1 cellular context compared by ENCODE assay signal in genomic region chr19:10518444-10519361, GRCh38.
TF ChIP-seq lines count a peak whose summit lies in the region.

No MANE protein-coding gene starts in this region.

TF ChIP-seq in SK-N-SH, 30 proteins besides CTCF, POLR2A, EP300 and RAD21 (continued from another document):
- TF ChIP-seq, protein P1, sequence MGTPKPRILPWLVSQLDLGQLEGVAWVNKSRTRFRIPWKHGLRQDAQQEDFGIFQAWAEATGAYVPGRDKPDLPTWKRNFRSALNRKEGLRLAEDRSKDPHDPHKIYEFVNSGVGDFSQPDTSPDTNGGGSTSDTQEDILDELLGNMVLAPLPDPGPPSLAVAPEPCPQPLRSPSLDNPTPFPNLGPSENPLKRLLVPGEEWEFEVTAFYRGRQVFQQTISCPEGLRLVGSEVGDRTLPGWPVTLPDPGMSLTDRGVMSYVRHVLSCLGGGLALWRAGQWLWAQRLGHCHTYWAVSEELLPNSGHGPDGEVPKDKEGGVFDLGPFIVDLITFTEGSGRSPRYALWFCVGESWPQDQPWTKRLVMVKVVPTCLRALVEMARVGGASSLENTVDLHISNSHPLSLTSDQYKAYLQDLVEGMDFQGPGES (IDR thresholded peaks at IDR 0.05; ENCODE audit: low read depth, low read length): no peak
- no peak for TF ChIP-seq PBX3 (IDR thresholded peaks at IDR 0.05)
- no peak for TF ChIP-seq ELF1 (IDR thresholded peaks at IDR 0.05)
- no peak for TF ChIP-seq RCOR1 (IDR thresholded peaks at IDR 0.05; ENCODE audit: low read length)
- TF ChIP-seq MXI1 (IDR thresholded peaks at IDR 0.05; ENCODE audit: low read depth, low read length): no peak
- TF ChIP-seq SMC3 (IDR thresholded peaks at IDR 0.05; ENCODE audit: low read depth, low read length): no peak
- TF ChIP-seq, protein P2, sequence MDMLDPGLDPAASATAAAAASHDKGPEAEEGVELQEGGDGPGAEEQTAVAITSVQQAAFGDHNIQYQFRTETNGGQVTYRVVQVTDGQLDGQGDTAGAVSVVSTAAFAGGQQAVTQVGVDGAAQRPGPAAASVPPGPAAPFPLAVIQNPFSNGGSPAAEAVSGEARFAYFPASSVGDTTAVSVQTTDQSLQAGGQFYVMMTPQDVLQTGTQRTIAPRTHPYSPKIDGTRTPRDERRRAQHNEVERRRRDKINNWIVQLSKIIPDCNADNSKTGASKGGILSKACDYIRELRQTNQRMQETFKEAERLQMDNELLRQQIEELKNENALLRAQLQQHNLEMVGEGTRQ (IDR thresholded peaks at IDR 0.05; ENCODE audit: borderline replicate concordance, low read depth, low read length): no peak
- TF ChIP-seq YY1 (IDR thresholded peaks at IDR 0.05; ENCODE audit: low read depth): no peak
- no peak for TF ChIP-seq FOXJ3 (CRISPR knock-in tag; IDR thresholded peaks at IDR 0.05)
- no peak for TF ChIP-seq TEAD4 (IDR thresholded peaks at IDR 0.05; ENCODE audit: borderline replicate concordance, insufficient read depth)
- TF ChIP-seq POLR2AphosphoS5 (IDR thresholded peaks at IDR 0.05; ENCODE audit: low read depth, low read length): no peak
- TF ChIP-seq NRF1 (IDR thresholded peaks at IDR 0.05; ENCODE audit: low read depth, low read length): no peak
- no peak for TF ChIP-seq RXRA (IDR thresholded peaks at IDR 0.05; ENCODE audit: borderline replicate concordance, low read depth)
- TF ChIP-seq ZBTB33 (IDR thresholded peaks at IDR 0.05; ENCODE audit: borderline replicate concordance, low read depth): no peak
- TF ChIP-seq, protein P3, sequence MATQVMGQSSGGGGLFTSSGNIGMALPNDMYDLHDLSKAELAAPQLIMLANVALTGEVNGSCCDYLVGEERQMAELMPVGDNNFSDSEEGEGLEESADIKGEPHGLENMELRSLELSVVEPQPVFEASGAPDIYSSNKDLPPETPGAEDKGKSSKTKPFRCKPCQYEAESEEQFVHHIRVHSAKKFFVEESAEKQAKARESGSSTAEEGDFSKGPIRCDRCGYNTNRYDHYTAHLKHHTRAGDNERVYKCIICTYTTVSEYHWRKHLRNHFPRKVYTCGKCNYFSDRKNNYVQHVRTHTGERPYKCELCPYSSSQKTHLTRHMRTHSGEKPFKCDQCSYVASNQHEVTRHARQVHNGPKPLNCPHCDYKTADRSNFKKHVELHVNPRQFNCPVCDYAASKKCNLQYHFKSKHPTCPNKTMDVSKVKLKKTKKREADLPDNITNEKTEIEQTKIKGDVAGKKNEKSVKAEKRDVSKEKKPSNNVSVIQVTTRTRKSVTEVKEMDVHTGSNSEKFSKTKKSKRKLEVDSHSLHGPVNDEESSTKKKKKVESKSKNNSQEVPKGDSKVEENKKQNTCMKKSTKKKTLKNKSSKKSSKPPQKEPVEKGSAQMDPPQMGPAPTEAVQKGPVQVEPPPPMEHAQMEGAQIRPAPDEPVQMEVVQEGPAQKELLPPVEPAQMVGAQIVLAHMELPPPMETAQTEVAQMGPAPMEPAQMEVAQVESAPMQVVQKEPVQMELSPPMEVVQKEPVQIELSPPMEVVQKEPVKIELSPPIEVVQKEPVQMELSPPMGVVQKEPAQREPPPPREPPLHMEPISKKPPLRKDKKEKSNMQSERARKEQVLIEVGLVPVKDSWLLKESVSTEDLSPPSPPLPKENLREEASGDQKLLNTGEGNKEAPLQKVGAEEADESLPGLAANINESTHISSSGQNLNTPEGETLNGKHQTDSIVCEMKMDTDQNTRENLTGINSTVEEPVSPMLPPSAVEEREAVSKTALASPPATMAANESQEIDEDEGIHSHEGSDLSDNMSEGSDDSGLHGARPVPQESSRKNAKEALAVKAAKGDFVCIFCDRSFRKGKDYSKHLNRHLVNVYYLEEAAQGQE (IDR thresholded peaks at IDR 0.05; ENCODE audit: low read depth, low read length): no peak
- no peak for TF ChIP-seq SIN3A (IDR thresholded peaks at IDR 0.05; ENCODE audit: borderline replicate concordance, low read depth, low read length)
